26 cellular contexts compared by ENCODE assay signal in the genomic region with DNA sequence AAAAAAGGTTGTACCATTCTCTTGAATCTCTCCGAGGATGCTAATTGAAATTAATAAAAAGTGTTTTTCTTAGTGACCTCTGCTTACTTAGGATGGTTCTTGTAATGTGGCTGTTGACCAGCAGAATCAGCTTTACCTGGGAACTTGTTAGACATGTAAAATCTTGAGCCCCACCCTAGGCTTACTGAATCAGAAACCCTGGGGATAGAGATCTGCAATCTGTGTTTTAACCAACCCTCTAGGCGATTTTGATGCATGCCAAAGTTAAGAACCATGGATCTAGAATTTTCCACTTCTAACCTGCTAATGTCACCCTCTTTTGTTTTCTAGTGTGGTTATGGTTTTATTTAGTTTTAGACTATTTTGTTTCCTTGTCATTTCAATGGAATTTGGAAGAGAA. TPM values are rescaled to one million over a fixed set of nuclear protein-coding genes. Genes with fewer than 3 reads are reported as not detected.
DNase-seq lines count a peak whose midpoint lies in the region; ATAC-seq, FAIRE-seq and TF ChIP-seq lines count a peak whose summit lies in the region.
"Had no signal": no experiment of that assay in that cellular context is flagged by ENCODE, and none has a peak within 500 bp of the region (broad histone marks: within the 10 kb centered on the region; RNA-seq: fewer than 3 reads in every experiment).

No MANE protein-coding gene starts in this region.

- dilution Hi-C loops in IMR-90 (cut with HindIII; ENCODE audit: low sequenced_read_pairs, unreplicated experiment) = no loop called here
- dilution Hi-C loops in keratinocyte (cut with MboI; ENCODE audit: extremely low pct_ligation_motif_present, low sequenced_read_pairs) = no loop called here

- peak overlapping the region; percentile 91 for H2BK5ac ChIP-seq in IMR-90 (ENCODE audit: low read depth, low read length, poor library complexity, severe bottlenecking)

- H4K8ac ChIP-seq in IMR-90 (ENCODE audit: low read depth in 2 of 2, low read length in 2 of 2) = peak overlapping the region in 1 of 2 experiments; percentile 0; a peak in 2 of 4 replicates

- H3K27me3 ChIP-seq in IMR-90 (ENCODE audit: control insufficient read depth, insufficient read depth, low read length) (no peaks in the 10 kb centered on the region), keratinocyte (ENCODE audit: control insufficient read depth, extremely low read depth, insufficient read depth, low read length) (no peaks in the 10 kb centered on the region), smooth muscle cell (ENCODE audit: low read depth) (no peaks in the 10 kb centered on the region)
- H3K27me3 ChIP-seq: foreskin keratinocyte had no signal

- H2AFZ ChIP-seq in IMR-90 (replicated peaks; ENCODE audit: low read length, poor library complexity) (no peak overlapping the region), keratinocyte (ENCODE audit: control insufficient read depth, low read length) (peak overlapping the region; percentile 50), smooth muscle cell (ENCODE audit: low read depth) (no peak overlapping the region)

- FAIRE-seq in keratinocyte (lab: Jason Lieb, UNC) = no peak
- FAIRE-seq: GM12892, TTC549 had no signal

- TF ChIP-seq POLR2A in IMR-90 (IDR thresholded peaks at IDR 0.05; ENCODE audit: low read depth, low read length) = no peak

- no peak overlapping the region; the same call in 1 of the 2 replicates for H2AK5ac ChIP-seq in IMR-90 (ENCODE audit: low read depth, low read length)

- no peaks in the 10 kb centered on the region; a peak in 2 of 4 replicates for H3K79me1 ChIP-seq in IMR-90 (ENCODE audit: low read depth in 1 of 2, low read length in 2 of 2)

- H3K27ac Mint-ChIP-seq in nephron progenitor cell = no peak overlapping the region
- H3K27ac Mint-ChIP-seq: activated CD8-positive, alpha-beta T cell treated with anti-CD3 and anti-CD28 coated beads, Interleukin-2, amount 10 ng/mL, durations not matched to agents 7 days and 5 days; activated naive CD8-positive, alpha-beta T cell treated with anti-CD3 and anti-CD28 coated beads, Interleukin-2, amount 50 U/mL, for 24 hours; immature natural killer cell had no signal

- H3K9me3 ChIP-seq in IMR-90 (ENCODE audit: control insufficient read depth, insufficient read depth, low read length) (no peaks in the 10 kb centered on the region), keratinocyte (ENCODE audit: control insufficient read depth, low read depth, low read length) (no peaks in the 10 kb centered on the region), smooth muscle cell (replicated peaks; ENCODE audit: low read depth) (no peaks in the 10 kb centered on the region)

- peaks cover 41% of the 10 kb centered on the region for H3K36me3 Mint-ChIP-seq in nephron progenitor cell (ENCODE audit: low read depth)
- H3K36me3 Mint-ChIP-seq: natural killer cell treated with Interleukin-12 subunit alpha and Interleukin-12 subunit beta and Interleukin-15 and Interleukin-18, amount 100 ng/mL, for 72 hours had no signal

- peak overlapping the region; percentile 2; the same call in 1 of the 2 replicates for H4K91ac ChIP-seq in IMR-90 (ENCODE audit: insufficient read depth, low read depth, low read length)

- POLR2A ChIA-PET in IMR-90 (lab: Charles Lee; ENCODE audit: unreplicated experiment) = no interaction called here

- no peak overlapping the region for H3K4ac ChIP-seq in IMR-90 (ENCODE audit: low read depth, low read length)

- H3K56ac ChIP-seq in IMR-90 (ENCODE audit: extremely low read depth, insufficient read depth, low read length) = peak overlapping the region; percentile 46; the same call in 1 of the 2 replicates

- intact Hi-C loops in IMR-90 (cut with micrococcal nuclease) = loop anchor here (10.0 kb wide), 1 partner anchor 897 kb away; no protein-coding TSS in a partner anchor

- H2BK15ac ChIP-seq in IMR-90 (ENCODE audit: low read depth, low read length) = no peak overlapping the region

- TF ChIP-seq RAD21 in IMR-90 (IDR thresholded peaks at IDR 0.05; ENCODE audit: low read length) = no peak

- H3K9me1 ChIP-seq in IMR-90 (ENCODE audit: insufficient read depth, low read length) (no peaks in the 10 kb centered on the region), keratinocyte (ENCODE audit: control insufficient read depth, extremely low read depth, insufficient read depth, low read length) (no peaks in the 10 kb centered on the region)

- H3K36me3 ChIP-seq in IMR-90 (ENCODE audit: control insufficient read depth, insufficient read depth, low read length) (no peaks in the 10 kb centered on the region; the same call in 1 of the 2 replicates), keratinocyte (ENCODE audit: control insufficient read depth in 2 of 2, extremely low read depth in 1 of 2, insufficient read depth in 2 of 2, low read length in 2 of 2) (no peaks in the 10 kb centered on the region), smooth muscle cell (ENCODE audit: low read depth) (no peaks in the 10 kb centered on the region)

- no peaks in the 10 kb centered on the region for H3F3A ChIP-seq in smooth muscle cell (ENCODE audit: low read depth)

- H3K4me2 ChIP-seq in IMR-90 (ENCODE audit: low read depth, low read length) (peak overlapping the region; percentile 76; the same call in 1 of the 2 replicates), keratinocyte (ENCODE audit: control insufficient read depth, extremely low read depth, insufficient read depth, low read depth, low read length) (peak overlapping the region; percentile 76), smooth muscle cell (peak overlapping the region; percentile 22)

- no peak for TF ChIP-seq CTCF in IMR-90 (conservative IDR thresholded peaks at IDR 0.05; ENCODE audit: low read depth, low read length)
- no peak for TF ChIP-seq CTCF in WI38 (IDR thresholded peaks at IDR 0.05; ENCODE audit: low read depth, low read length)
- TF ChIP-seq CTCF in keratinocyte (optimal IDR thresholded peaks at IDR 0.05 in 1 of 3, IDR thresholded peaks at IDR 0.05 in 1 of 3, conservative IDR thresholded peaks at IDR 0.05 in 1 of 3; ENCODE audit: extremely low read depth in 1 of 3, insufficient read depth in 2 of 3, low read length in 3 of 3) = no peak
- TF ChIP-seq CTCF in smooth muscle cell (IDR thresholded peaks at IDR 0.05; ENCODE audit: borderline replicate concordance, insufficient read depth, poor library complexity, severe bottlenecking) = no peak
- no peak for TF ChIP-seq CTCF in nephron progenitor cell (IDR thresholded peaks at IDR 0.05)

- ATAC-seq in IMR-90 (ENCODE audit: low read depth) (peak; percentile 27; the same call in 1 of the 2 replicates), GM21529 (IDR thresholded peaks at IDR 0.05; ENCODE audit: unreplicated experiment) (no peak)
- ATAC-seq: activated CD8-positive, alpha-beta T cell treated with anti-CD3 and anti-CD28 coated beads, Interleukin-2, amount 10 ng/mL, durations not matched to agents 7 days and 5 days; activated naive CD8-positive, alpha-beta T cell treated with anti-CD3 and anti-CD28 coated beads, Interleukin-2, amount 50 U/mL, for 24 hours; foreskin keratinocyte; left lobe of liver; natural killer cell treated with Interleukin-12 subunit alpha and Interleukin-12 subunit beta and Interleukin-15 and Interleukin-18, amount 100 ng/mL, for 72 hours had no signal

- no peaks in the 10 kb centered on the region for H3K9me3 Mint-ChIP-seq in nephron progenitor cell
- H3K9me3 Mint-ChIP-seq: activated naive CD8-positive, alpha-beta T cell treated with anti-CD3 and anti-CD28 coated beads, Interleukin-2, amount 50 U/mL, for 24 hours; immature natural killer cell; natural killer cell treated with Interleukin-12 subunit alpha and Interleukin-12 subunit beta and Interleukin-15 and Interleukin-18, amount 100 ng/mL, for 72 hours had no signal

- H3K4me3 ChIP-seq in IMR-90 (ENCODE audit: insufficient read depth, low read depth, low read length) (no peak overlapping the region), WI38 (ENCODE audit: low read depth, low read length) (0 out of 2 replicates have a peak overlapping the region, but pooled peaks have one; percentile 25), keratinocyte (ENCODE audit: control insufficient read depth in 2 of 3, extremely low read depth in 1 of 3, insufficient read depth in 2 of 3, low read depth in 1 of 3, low read length in 3 of 3) (peak overlapping the region in 2 of 3 experiments; percentile 8 to 35), smooth muscle cell (no peak overlapping the region)
- H3K4me3 ChIP-seq: SK-N-MC had no signal

- in situ Hi-C loops in IMR-90 (cut with MboI; ENCODE audit: low sequenced_read_pairs) = no loop called here

- H3K79me2 ChIP-seq in keratinocyte (ENCODE audit: control insufficient read depth, insufficient read depth, low read length) (no peaks in the 10 kb centered on the region), smooth muscle cell (ENCODE audit: low read depth) (no peaks in the 10 kb centered on the region)

- no peaks in the 10 kb centered on the region for H3K27me3 Mint-ChIP-seq in nephron progenitor cell (ENCODE audit: low read depth, poor library complexity)
- H3K27me3 Mint-ChIP-seq: activated naive CD8-positive, alpha-beta T cell treated with anti-CD3 and anti-CD28 coated beads, Interleukin-2, amount 50 U/mL, for 24 hours; natural killer cell treated with Interleukin-12 subunit alpha and Interleukin-12 subunit beta and Interleukin-15 and Interleukin-18, amount 100 ng/mL, for 72 hours had no signal

- no peak overlapping the region for H3K4me3 Mint-ChIP-seq in nephron progenitor cell
- H3K4me3 Mint-ChIP-seq: activated CD8-positive, alpha-beta T cell treated with anti-CD3 and anti-CD28 coated beads, Interleukin-2, amount 10 ng/mL, durations not matched to agents 7 days and 5 days; activated naive CD8-positive, alpha-beta T cell treated with anti-CD3 and anti-CD28 coated beads, Interleukin-2, amount 50 U/mL, for 24 hours; immature natural killer cell; natural killer cell treated with Interleukin-12 subunit alpha and Interleukin-12 subunit beta and Interleukin-15 and Interleukin-18, amount 100 ng/mL, for 72 hours had no signal

- peaks cover 9% of the 10 kb centered on the region for H3K4me1 ChIP-seq in IMR-90 (ENCODE audit: control insufficient read depth, insufficient read depth, low read length)
- H3K4me1 ChIP-seq in keratinocyte (ENCODE audit: control insufficient read depth, extremely low read depth, insufficient read depth, low read length) = peaks cover 19% of the 10 kb centered on the region
- peaks cover 5% of the 10 kb centered on the region for H3K4me1 ChIP-seq in smooth muscle cell (ENCODE audit: low read depth)

- CTCF ChIA-PET in IMR-90 (lab: Yijun Ruan, JAX) = no interaction called here

- DNase-seq in IMR-90 = peak; percentile 7
- DNase-seq in keratinocyte (ENCODE audit: low read depth, low spot score) = no peak
- DNase-seq in smooth muscle cell (lab: John Stamatoyannopoulos, UW; ENCODE audit: unreplicated experiment) = no peak
- no peak for DNase-seq in nephron progenitor cell
- DNase-seq in NCI-H748 (lab: John Stamatoyannopoulos, UW; ENCODE audit: unreplicated experiment) = no peak
- DNase-seq: activated CD8-positive, alpha-beta T cell treated with anti-CD3 and anti-CD28 coated beads, Interleukin-2, amount 10 ng/mL, durations not matched to agents 7 days and 5 days; activated gamma-delta T cell; activated naive CD8-positive, alpha-beta T cell treated with anti-CD3 and anti-CD28 coated beads, Interleukin-2, amount 50 U/mL, for 24 hours; GOT3; hippocampal formation; immature natural killer cell; NCI-H146; NCI-H446 treated with DMSO at 0.1 percent for 48 hours; RPMI8226; stimulated activated CD4-positive, alpha-beta T cell treated with anti-CD3 and anti-CD28 coated beads, Interleukin-4, amount 100 ng/mL, for 1 hour; substantia nigra had no signal

- no peak overlapping the region; the same call in 1 of the 2 replicates for H3K9ac ChIP-seq in IMR-90 (ENCODE audit: low read depth, low read length)
- H3K9ac ChIP-seq in keratinocyte (ENCODE audit: control insufficient read depth, extremely low read depth, insufficient read depth, low read length) = peak overlapping the region; percentile 29
- no peak overlapping the region for H3K9ac ChIP-seq in smooth muscle cell (ENCODE audit: low read depth)

- H3K27ac ChIP-seq in IMR-90 (ENCODE audit: insufficient read depth, low read length) (peak overlapping the region; percentile 52; the same call in 1 of the 2 replicates), keratinocyte (ENCODE audit: control insufficient read depth, insufficient read depth, low read length) (peak overlapping the region; percentile 78), smooth muscle cell (ENCODE audit: low read depth) (no peak overlapping the region)
- H3K27ac ChIP-seq: C4-2B, epithelial cell of prostate, foreskin keratinocyte, SK-N-MC had no signal

- no CpG with 5 or more reads among the region's 2 CpGs for WGBS in IMR-90 (ENCODE audit: extremely low coverage in 2 of 2, insufficient read length in 1 of 2), 2 experiments
- 88% methylated on average over 2 of the region's 2 CpGs for WGBS in smooth muscle cell (ENCODE audit: low lambda C conversion rate)

- 0 out of 2 replicates have a peak overlapping the region, but pooled peaks have one; percentile 4 for H3K23ac ChIP-seq in IMR-90 (ENCODE audit: low read depth, low read length)

- no TSS peak for BruUV-seq in IMR-90 (replicated peaks; lab: Mats Ljungman, UMichigan)

- H3K18ac ChIP-seq in IMR-90 (ENCODE audit: low read depth, low read length) = peak overlapping the region; percentile 39; the same call in 1 of the 2 replicates

- no peak overlapping the region for H2AK9ac ChIP-seq in IMR-90 (replicated peaks; ENCODE audit: low read depth, low read length, poor library complexity)

- H3K14ac ChIP-seq in IMR-90 (replicated peaks; ENCODE audit: low read depth, low read length) = no peak overlapping the region

- peak overlapping the region; percentile 54 for H2BK20ac ChIP-seq in IMR-90 (ENCODE audit: low read depth, low read length)

- peaks cover 10% of the 10 kb centered on the region for H3K4me1 Mint-ChIP-seq in nephron progenitor cell

- H4K20me1 ChIP-seq in IMR-90 (ENCODE audit: insufficient read depth, low read length) = no peaks in the 10 kb centered on the region
- no peaks in the 10 kb centered on the region for H4K20me1 ChIP-seq in keratinocyte (ENCODE audit: control insufficient read depth, extremely low read depth, insufficient read depth, low read length)
- no peaks in the 10 kb centered on the region for H4K20me1 ChIP-seq in smooth muscle cell (ENCODE audit: low read depth)

- peak overlapping the region; percentile 64 for H2BK120ac ChIP-seq in IMR-90 (ENCODE audit: low read depth, low read length)

- peak overlapping the region; percentile 76; the same call in 1 of the 2 replicates for H4K5ac ChIP-seq in IMR-90 (ENCODE audit: low read depth, low read length)

RNA-seq across cellular contexts. Expression of a gene that starts 6.4 kb away (rescaled TPM):
- total RNA-seq in IMR-90 (2012; rRNA removed) = 11.5 and 15.6 TPM in 2 replicates
- polyA plus RNA-seq in IMR-90 (2012; rRNA removed) = 4.7 and 5.4 TPM in 2 replicates
- polyA plus RNA-seq in IMR-90 (2012; cell fraction: cytosol; rRNA removed) = 1.3 and 1.7 TPM in 2 replicates
- 0.36 and 3.1 TPM in 2 replicates for polyA plus RNA-seq in IMR-90 (2012; cell fraction: nucleus; rRNA removed; ENCODE audit: low replicate concordance)
- 10.7 to 18.8 TPM (median 11.1 TPM) in 3 replicates for polyA plus RNA-seq in keratinocyte
- 11.3 TPM for polyA plus RNA-seq in keratinocyte (2011; ENCODE audit: low read depth)
- polyA plus RNA-seq in keratinocyte (2011; cell fraction: cytosol; rRNA removed) = 11.1 and 18.3 TPM in 2 replicates
- polyA plus RNA-seq in keratinocyte (2011; cell fraction: nucleus; rRNA removed) = 11.5 and 11.6 TPM in 2 replicates
- polyA plus RNA-seq in keratinocyte (2012; ENCODE audit: low replicate concordance) = 5.5 and 10.7 TPM in 2 replicates
- 3.4 to 15.8 TPM (median 7.7 TPM) in 3 replicates for polyA minus RNA-seq in keratinocyte
- polyA minus RNA-seq in keratinocyte (2011; cell fraction: cytosol; rRNA and poly(A)+ RNA removed) = 10.9 TPM
- polyA minus RNA-seq in keratinocyte (2011; cell fraction: nucleus; rRNA and poly(A)+ RNA removed) = 7.5 and 20.5 TPM in 2 replicates
- 9.1 and 11.5 TPM in 2 replicates for total RNA-seq in smooth muscle cell
- 11.7 and 15.1 TPM in 2 replicates for polyA plus RNA-seq in smooth muscle cell

Comparison
In these comparisons a context has a peak if more than half of its experiments do, and no peak if none do; other contexts are left out.
1. H3K4me2 ChIP-seq: peak in every context shown above with its lines; median percentile 76 in IMR-90; 76 in keratinocyte; 22 in smooth muscle cell.
2. H3K4me3 ChIP-seq: peak in WI38 (single experiment) and keratinocyte (2 of 3); none in IMR-90 (single experiment) and smooth muscle cell (single experiment).